17 cellular contexts compared by ENCODE assay signal in the genomic region with DNA sequence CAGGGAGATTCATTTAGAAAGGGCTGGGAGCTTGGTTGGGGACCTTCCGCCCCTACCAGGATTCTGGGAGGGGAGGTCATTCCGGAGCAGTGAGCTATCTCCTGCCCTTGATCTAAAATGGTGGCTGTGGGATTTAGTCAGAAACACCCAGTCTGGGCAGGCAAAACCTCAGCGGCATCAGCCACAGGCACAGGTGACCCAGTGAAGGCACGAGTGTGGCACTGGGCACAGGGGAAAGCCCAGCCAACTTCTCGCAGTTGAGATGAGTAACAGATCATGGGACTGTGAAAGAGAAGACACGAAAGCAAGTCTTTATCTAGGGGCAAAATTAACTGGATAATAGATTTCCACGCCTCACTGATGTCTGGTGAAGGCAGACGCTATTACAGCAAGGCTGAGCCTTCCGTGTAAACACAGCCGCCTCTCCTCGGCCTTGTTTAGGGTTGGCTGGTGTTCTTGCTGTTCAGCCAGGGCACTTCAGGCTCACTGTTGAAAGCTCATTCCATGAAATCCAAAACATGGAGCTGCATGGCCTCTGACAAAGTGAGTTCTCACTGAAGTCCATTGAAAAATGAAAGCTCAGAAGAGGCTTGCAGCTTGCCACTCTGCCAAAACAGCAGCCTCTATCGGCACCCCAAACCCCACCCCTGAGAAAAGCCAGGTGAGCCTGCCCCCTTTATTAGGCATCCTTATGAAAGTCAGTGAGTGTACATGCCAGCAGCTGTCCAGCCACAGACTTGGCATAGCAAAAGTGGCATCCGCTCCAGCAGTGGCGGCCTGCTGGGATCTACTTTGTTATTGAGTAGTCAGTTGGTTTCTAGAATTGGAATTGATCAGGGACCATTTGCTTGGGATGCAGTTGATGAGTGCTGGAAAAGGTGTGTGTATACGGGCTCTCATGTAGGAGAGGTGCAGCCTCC.
A peak's percentile ranks its signal among the peaks of the same experiment; 100 is the strongest.
DNase-seq lines count a peak whose midpoint lies in the region; ATAC-seq and TF ChIP-seq lines count a peak whose summit lies in the region.
"Had no signal": no experiment of that assay in that cellular context is flagged by ENCODE, and none has a peak within 500 bp of the region (broad histone marks: within the 10 kb centered on the region; RNA-seq: fewer than 3 reads in every experiment).

No MANE protein-coding gene starts in this region.

- H3K23ac ChIP-seq in neuronal stem cell (ENCODE audit: low read depth, low read length, poor library complexity): no peak overlapping the region

- no peak for TF ChIP-seq CTCF in left ventricle myocardium inferior (IDR thresholded peaks at IDR 0.05; ENCODE audit: borderline replicate concordance)

- H3K27me3 ChIP-seq in left ventricle myocardium inferior (ENCODE audit: low read depth) (no peaks in the 10 kb centered on the region), neuronal stem cell (ENCODE audit: control insufficient read depth in 3 of 3, insufficient read depth in 3 of 3, low read depth in 1 of 3, low read length in 3 of 3) (peaks cover 0 to 3% (median 0%) of the 10 kb centered on the region in 3 experiments)
- H3K27me3 ChIP-seq: Peyer's patch had no signal

- no peak overlapping the region for H3K4me2 ChIP-seq in neuronal stem cell (ENCODE audit: insufficient read depth, low read length, poor library complexity, severe bottlenecking)

- H3K27ac ChIP-seq in left ventricle myocardium inferior (replicated peaks) (no peak overlapping the region), neuronal stem cell (replicated peaks; ENCODE audit: low read length) (no peak overlapping the region)
- H3K27ac ChIP-seq: Peyer's patch had no signal

- no peak overlapping the region for H4K8ac ChIP-seq in neuronal stem cell (ENCODE audit: low read depth, low read length)

- no peak overlapping the region for H3K9ac ChIP-seq in neuronal stem cell (ENCODE audit: low read depth, low read length, poor library complexity)

- no peak overlapping the region for H2BK15ac ChIP-seq in neuronal stem cell (ENCODE audit: low read length)

- ATAC-seq in Right ventricle myocardium superior (ENCODE audit: poor library complexity): peak; percentile 55
- ATAC-seq in HG03097 (IDR thresholded peaks at IDR 0.05; ENCODE audit: low FRiP score, unreplicated experiment): no peak
- ATAC-seq in GM19397 (IDR thresholded peaks at IDR 0.05; ENCODE audit: unreplicated experiment): no peak
- ATAC-seq: activated CD4-positive, CD25-positive, alpha-beta regulatory T cell treated with anti-CD3 and anti-CD28 coated beads, Interleukin-2, amount 50 U/mL, for 24 hours; natural killer cell treated with Interleukin-12 subunit alpha and Interleukin-12 subunit beta and Interleukin-15 and Interleukin-18, amount 100 ng/mL, for 72 hours had no signal

- H2BK120ac ChIP-seq in neuronal stem cell (ENCODE audit: low read depth, low read length): no peak overlapping the region

- no peak overlapping the region for H2AK5ac ChIP-seq in neuronal stem cell (ENCODE audit: low read depth, low read length)

- no peaks in the 10 kb centered on the region for H3K36me3 ChIP-seq in left ventricle myocardium inferior
- no peaks in the 10 kb centered on the region for H3K36me3 ChIP-seq in neuronal stem cell (replicated peaks in 1 of 2; ENCODE audit: control insufficient read depth in 2 of 2, insufficient read depth in 2 of 2, low read length in 2 of 2)
- H3K36me3 ChIP-seq: Peyer's patch had no signal

- H4K91ac ChIP-seq in neuronal stem cell (ENCODE audit: low read depth, low read length, poor library complexity): no peak overlapping the region

- H3K4ac ChIP-seq in neuronal stem cell (ENCODE audit: low read length): no peak overlapping the region

- DNase-seq in Right ventricle myocardium superior (no peak), left ventricle myocardium inferior (no peak), fibroblast of gingiva (ENCODE audit: low read depth) (peak; percentile 10), neuronal stem cell (ENCODE audit: low spot score) (no peak), ureter (ENCODE audit: low spot score) (peak; percentile 33), GF-D8 (lab: John Stamatoyannopoulos, UW) (no peak)
- DNase-seq: ACHN; endodermal cell; GDM1; MV-4-11; Peyer's patch; stimulated activated naive CD4-positive, alpha-beta T cell had no signal

- no peak overlapping the region for H2BK12ac ChIP-seq in neuronal stem cell (ENCODE audit: low read length)

- no peak overlapping the region for H3K14ac ChIP-seq in neuronal stem cell (ENCODE audit: low read length)

- H3K18ac ChIP-seq in neuronal stem cell (ENCODE audit: low read length): no peak overlapping the region

- H3K4me3 ChIP-seq in left ventricle myocardium inferior: no peak overlapping the region
- H3K4me3 ChIP-seq in neuronal stem cell (ENCODE audit: low read length in 2 of 2): no peak overlapping the region
- H3K4me3 ChIP-seq: Peyer's patch, skin epidermis had no signal

- no CpG with 5 or more reads among the region's 15 CpGs for WGBS in neuronal stem cell (ENCODE audit: extremely low coverage in 2 of 2, insufficient read length in 2 of 2, insufficient replicate concordance in 1 of 2), 2 donors

- H2BK5ac ChIP-seq in neuronal stem cell (ENCODE audit: low read length): no peak overlapping the region

- H3K4me1 ChIP-seq in left ventricle myocardium inferior (no peaks in the 10 kb centered on the region), neuronal stem cell (ENCODE audit: control insufficient read depth in 2 of 2, insufficient read depth in 1 of 2, low read depth in 1 of 2, low read length in 2 of 2) (peaks cover 2 to 3% of the 10 kb centered on the region in 2 donors)
- H3K4me1 ChIP-seq: Peyer's patch had no signal

- intact Hi-C loops in Right ventricle myocardium superior (cut with DNase I) (no loop called here), left ventricle myocardium inferior (cut with micrococcal nuclease) (no loop called here)

- no peaks in the 10 kb centered on the region for H3K79me1 ChIP-seq in neuronal stem cell (ENCODE audit: low read depth, low read length)

- H2AFZ ChIP-seq in neuronal stem cell (ENCODE audit: low read length): peak overlapping the region; percentile 48

- no peaks in the 10 kb centered on the region for H3K9me3 ChIP-seq in left ventricle myocardium inferior (replicated peaks)
- no peaks in the 10 kb centered on the region for H3K9me3 ChIP-seq in neuronal stem cell (replicated peaks in 1 of 2; ENCODE audit: control insufficient read depth in 2 of 2, insufficient read depth in 1 of 2, low read depth in 1 of 2, low read length in 2 of 2)
- H3K9me3 ChIP-seq: Peyer's patch had no signal

Comparison
In these comparisons a context has a peak if more than half of its experiments do, and no peak if none do; other contexts are left out.
1. DNase-seq: peak in fibroblast of gingiva (single experiment) and ureter (single experiment); none in Right ventricle myocardium superior (single experiment), left ventricle myocardium inferior (single experiment), neuronal stem cell (single experiment) and GF-D8 (single experiment).